Comparison of ENCODE assay signal across 19 cellular contexts in genomic region chr4:81227968-81228367, GRCh38.
"Had no signal": no experiment of that assay in that cellular context is flagged by ENCODE, and none has a peak within 500 bp of the region (broad histone marks: within the 10 kb centered on the region; RNA-seq: fewer than 3 reads in every experiment).

No MANE protein-coding gene starts in this region.

- DNase-seq: KBM-7, MV-4-11, NCI-H1048, NCI-H1105, NCI-H1436, NCI-H1694 treated with DMSO at 0.1 percent for 48 hours, NCI-H1930, NCI-H2081 treated with DMSO at 0.1 percent for 48 hours, NCI-H2171, NCI-H226, NCI-H446, NCI-H510A, NCI-H524 treated with DMSO at 0.1 percent for 48 hours, NCI-H774, Right ventricle myocardium superior, RPMI8226, SIG-M5 had no signal

- H3K9me3 ChIP-seq: SJSA1 had no signal

- H3K27me3 ChIP-seq: SJSA1 had no signal

- H3K4me3 ChIP-seq: SJSA1, SK-N-MC had no signal

- H3K4me1 ChIP-seq: SJSA1 had no signal

- H3K27ac ChIP-seq: SJSA1, SK-N-MC had no signal

- H3K36me3 ChIP-seq: SJSA1 had no signal
